In genomic region chr5:159022178-159022556, GRCh38 we compare ENCODE assay signal across 11 cellular contexts.
A peak's percentile ranks its signal among the peaks of the same experiment; 100 is the strongest.
DNase-seq lines count a peak whose midpoint lies in the region; ATAC-seq, FAIRE-seq and TF ChIP-seq lines count a peak whose summit lies in the region.
"Had no signal": no experiment of that assay in that cellular context is flagged by ENCODE, and none has a peak within 500 bp of the region (broad histone marks: within the 10 kb centered on the region; RNA-seq: fewer than 3 reads in every experiment).

No MANE protein-coding gene starts in this region.

- H3K36me3 ChIP-seq in adipocyte (ENCODE audit: control insufficient read depth, insufficient read depth, low read length, severe bottlenecking), result peaks cover 23% of the 10 kb centered on the region
- H3K36me3 ChIP-seq in spleen, result no peaks in the 10 kb centered on the region

- intact Hi-C loops in left cardiac atrium (cut with DNase I) (no loop called here), spleen (cut with DNase I; ENCODE audit: low total_unique reads) (no loop called here)
- intact Hi-C loops in activated CD8-positive, alpha-beta T cell treated with anti-CD3 and anti-CD28 coated beads for 36 hours (cut with micrococcal nuclease), result no loop called here

- peaks cover 51% of the 10 kb centered on the region for H3K4me1 ChIP-seq in adipocyte (ENCODE audit: control insufficient read depth, insufficient read depth, low read length)
- H3K4me1 ChIP-seq in spleen, result peaks cover 2 to 47% (median 25%) of the 10 kb centered on the region in 6 donors

- H3K27me3 Mint-ChIP-seq in WTC11 (ENCODE audit: low read depth), result no peaks in the 10 kb centered on the region
- H3K27me3 Mint-ChIP-seq in activated CD8-positive, alpha-beta T cell treated with anti-CD3 and anti-CD28 coated beads for 36 hours, result no peaks in the 10 kb centered on the region

- CTCF ChIA-PET in WTC11 (lab: Charles Lee), result no interaction called here
- CTCF ChIA-PET in activated CD8-positive, alpha-beta T cell treated with anti-CD3 and anti-CD28 coated beads for 36 hours (lab: Charles Lee), result interaction anchor here (2.2 kb wide), 1 partner anchor 326 kb away, joined by 7 read pairs; no protein-coding TSS in a partner anchor

- 40 to 62% (median 45%) methylated on average over 9 of the region's 9 CpGs for WGBS in spleen, 5 donors

- ATAC-seq in left cardiac atrium, result peak; percentile 81 to 86
- ATAC-seq in WTC11, result no peak
- ATAC-seq in activated CD8-positive, alpha-beta T cell treated with anti-CD3 and anti-CD28 coated beads for 36 hours, result no peak

- peak overlapping the region; percentile 82 for H3K9ac ChIP-seq in adipocyte (ENCODE audit: low read length)

- peak; percentile 86 for DNase-seq in GM04504 (ENCODE audit: low read depth)
- DNase-seq in adipocyte (ENCODE audit: low read depth), result no peak
- DNase-seq in left cardiac atrium, result peak; percentile 65
- DNase-seq in spleen, result no peak
- no peak for DNase-seq in GM12891 (ENCODE audit: insufficient read length, low spot score)
- no peak for DNase-seq in GM19239 (ENCODE audit: insufficient read length, low spot score)
- DNase-seq in WTC11 (ENCODE audit: low spot score), result no peak
- DNase-seq in activated CD8-positive, alpha-beta T cell treated with anti-CD3 and anti-CD28 coated beads for 36 hours, result no peak
- DNase-seq: activated CD4-positive, alpha-beta T cell treated with anti-CD3 and anti-CD28 coated beads, Interleukin-2, amount 10 ng/mL, durations not matched to agents 7 days and 5 days; NCI-H1694; stimulated activated CD8-positive, alpha-beta memory T cell treated with anti-CD3 and anti-CD28 coated beads, Interleukin-4, amount 100 ng/mL, for 48 hours had no signal

- peak overlapping the region; percentile 75 for H3K4me3 ChIP-seq in adipocyte (ENCODE audit: low read length)
- no peak overlapping the region for H3K4me3 ChIP-seq in spleen

- POLR2A ChIA-PET in WTC11 (lab: Charles Lee), result no interaction called here
- POLR2A ChIA-PET in activated CD8-positive, alpha-beta T cell treated with anti-CD3 and anti-CD28 coated beads for 36 hours (lab: Charles Lee), result interaction anchor here (1.0 kb wide), 1 partner anchor 12 kb away, joined by 3 read pairs; no protein-coding TSS in a partner anchor

- FAIRE-seq in GM12891 (lab: Jason Lieb, UNC) (no peak), GM19239 (lab: Jason Lieb, UNC) (no peak)

- TF ChIP-seq CTCF in spleen (IDR thresholded peaks at IDR 0.05 in 8 of 11, conservative IDR thresholded peaks at IDR 0.05 in 3 of 11) (no peak), WTC11 (IDR thresholded peaks at IDR 0.05) (no peak)
- TF ChIP-seq CTCF in activated CD8-positive, alpha-beta T cell treated with anti-CD3 and anti-CD28 coated beads for 36 hours (IDR thresholded peaks at IDR 0.05), result no peak

- no peaks in the 10 kb centered on the region for H3K27me3 ChIP-seq in adipocyte (replicated peaks; ENCODE audit: control insufficient read depth, insufficient read depth, low read length)
- no peaks in the 10 kb centered on the region for H3K27me3 ChIP-seq in spleen (replicated peaks in 1 of 7)

- no peaks in the 10 kb centered on the region for H3K9me3 Mint-ChIP-seq in WTC11
- H3K9me3 Mint-ChIP-seq in activated CD8-positive, alpha-beta T cell treated with anti-CD3 and anti-CD28 coated beads for 36 hours, result no peaks in the 10 kb centered on the region
- H3K9me3 Mint-ChIP-seq: activated CD4-positive, alpha-beta T cell treated with anti-CD3 and anti-CD28 coated beads, Interleukin-2, amount 10 ng/mL, durations not matched to agents 7 days and 5 days had no signal

- TF ChIP-seq POLR2A in spleen (IDR thresholded peaks at IDR 0.05), result no peak
- TF ChIP-seq POLR2A in GM12891 (IDR thresholded peaks at IDR 0.05; ENCODE audit: low read depth, low read length), result no peak

- H3K36me3 Mint-ChIP-seq in WTC11, result no peaks in the 10 kb centered on the region
- H3K36me3 Mint-ChIP-seq in activated CD8-positive, alpha-beta T cell treated with anti-CD3 and anti-CD28 coated beads for 36 hours (ENCODE audit: low read depth), result no peaks in the 10 kb centered on the region

- H3K27ac ChIP-seq in spleen, result peak overlapping the region in 5 of 8 donors; percentile 27 to 50 (median 39)

- H3K27ac Mint-ChIP-seq in WTC11, result no peak overlapping the region
- H3K27ac Mint-ChIP-seq in activated CD8-positive, alpha-beta T cell treated with anti-CD3 and anti-CD28 coated beads for 36 hours, result no peak overlapping the region
- H3K27ac Mint-ChIP-seq: activated CD4-positive, alpha-beta T cell treated with anti-CD3 and anti-CD28 coated beads, Interleukin-2, amount 10 ng/mL, durations not matched to agents 7 days and 5 days had no signal

- peaks cover 43% of the 10 kb centered on the region for H3K4me1 Mint-ChIP-seq in WTC11
- peaks cover 4% of the 10 kb centered on the region for H3K4me1 Mint-ChIP-seq in activated CD8-positive, alpha-beta T cell treated with anti-CD3 and anti-CD28 coated beads for 36 hours (ENCODE audit: low read depth)

- no peaks in the 10 kb centered on the region for H3K9me3 ChIP-seq in adipocyte (ENCODE audit: control insufficient read depth, low read length)
- H3K9me3 ChIP-seq in spleen, result no peaks in the 10 kb centered on the region

- H3K4me3 Mint-ChIP-seq in WTC11, result no peak overlapping the region
- no peak overlapping the region for H3K4me3 Mint-ChIP-seq in activated CD8-positive, alpha-beta T cell treated with anti-CD3 and anti-CD28 coated beads for 36 hours
- H3K4me3 Mint-ChIP-seq: activated CD4-positive, alpha-beta T cell treated with anti-CD3 and anti-CD28 coated beads, Interleukin-2, amount 10 ng/mL, durations not matched to agents 7 days and 5 days had no signal

TF ChIP-seq in GM12891, 5 proteins besides CTCF, POLR2A, EP300 and RAD21:
- TF ChIP-seq SPI1 (IDR thresholded peaks at IDR 0.05; ENCODE audit: low read depth, low read length) (no peak), PAX5 (IDR thresholded peaks at IDR 0.05; ENCODE audit: insufficient read depth, low read length, severe bottlenecking) (no peak), TAF1 (IDR thresholded peaks at IDR 0.05; ENCODE audit: low read depth, low read length) (no peak), POLR2AphosphoS5 (IDR thresholded peaks at IDR 0.05; ENCODE audit: low read depth, low read length) (no peak), POU2F2 (IDR thresholded peaks at IDR 0.05; ENCODE audit: low read depth, low read length) (no peak)
TF ChIP-seq in GM12891: peak in this region for 0.

TF ChIP-seq in WTC11, 78 proteins besides CTCF, POLR2A, EP300 and RAD21:
- TF ChIP-seq ATF1 (CRISPR knock-in tag; IDR thresholded peaks at IDR 0.05) (no peak), TEAD1 (CRISPR knock-in tag; IDR thresholded peaks at IDR 0.05) (no peak), NFATC4 (CRISPR knock-in tag; IDR thresholded peaks at IDR 0.05) (no peak), PREB (CRISPR knock-in tag; IDR thresholded peaks at IDR 0.05; ENCODE audit: borderline replicate concordance) (no peak)

Comparison
In these comparisons a context has a peak if more than half of its experiments do, and no peak if none do; other contexts are left out.
1. DNase-seq: peak in GM04504 (single experiment) and left cardiac atrium (single experiment); none in adipocyte (single experiment), spleen (single experiment), GM12891 (single experiment), GM19239 (single experiment), WTC11 (single experiment) and activated CD8-positive, alpha-beta T cell treated with anti-CD3 and anti-CD28 coated beads for 36 hours (single experiment).
2. ATAC-seq: peak in left cardiac atrium (2 of 2); none in WTC11 (single experiment) and activated CD8-positive, alpha-beta T cell treated with anti-CD3 and anti-CD28 coated beads for 36 hours (single experiment).